Comparison of ENCODE assay signal across 17 cellular contexts in genomic region chr4:124435276-124435675, GRCh38.
DNase-seq lines count a peak whose midpoint lies in the region; ATAC-seq and TF ChIP-seq lines count a peak whose summit lies in the region.
"Had no signal": no experiment of that assay in that cellular context is flagged by ENCODE, and none has a peak within 500 bp of the region (broad histone marks: within the 10 kb centered on the region; RNA-seq: fewer than 3 reads in every experiment).

No MANE protein-coding gene starts in this region.

- DNase-seq in NCI-H226 (peak; percentile 52), cardiac fibroblast (ENCODE audit: low read depth in 2 of 2) (peak; percentile 22 to 46), fibroblast of the aortic adventitia (ENCODE audit: low read depth) (peak; percentile 37), NCI-H69 (lab: John Stamatoyannopoulos, UW) (no peak), NCI-H1048 (lab: John Stamatoyannopoulos, UW) (no peak), AG08396 (ENCODE audit: low spot score) (no peak)
- DNase-seq: ACHN; AML-193; Caco-2; CD4-positive, alpha-beta T cell; DMS153; DMS79; GDM1; HCEC 1CT; IMR-90 had no signal

- no peak for ATAC-seq in HG03521 (IDR thresholded peaks at IDR 0.05; ENCODE audit: unreplicated experiment)
- ATAC-seq: GM23338 had no signal

- no peak for TF ChIP-seq CTCF in cardiac fibroblast (IDR thresholded peaks at IDR 0.05; ENCODE audit: low read depth, low read length)
- TF ChIP-seq CTCF in fibroblast of the aortic adventitia (IDR thresholded peaks at IDR 0.05; ENCODE audit: insufficient read depth, low read length): no peak

- H3K4me3 ChIP-seq in cardiac fibroblast (replicated peaks in 1 of 2; ENCODE audit: low read depth in 2 of 2, low read length in 2 of 2) (no peak overlapping the region), fibroblast of the aortic adventitia (ENCODE audit: low read depth, low read length) (no peak overlapping the region)
- H3K4me3 ChIP-seq: GM23338 had no signal

Comparison
In these comparisons a context has a peak if more than half of its experiments do, and no peak if none do; other contexts are left out.
1. DNase-seq: peak in NCI-H226 (single experiment), cardiac fibroblast (2 of 2) and fibroblast of the aortic adventitia (single experiment); none in NCI-H69 (single experiment), NCI-H1048 (single experiment) and AG08396 (single experiment).